12 cellular contexts compared by ENCODE assay signal in genomic region chr5:80837679-80838078, GRCh38.
A peak's percentile ranks its signal among the peaks of the same experiment; 100 is the strongest.
DNase-seq lines count a peak whose midpoint lies in the region; ATAC-seq and TF ChIP-seq lines count a peak whose summit lies in the region.
"Had no signal": no experiment of that assay in that cellular context is flagged by ENCODE, and none has a peak within 500 bp of the region (broad histone marks: within the 10 kb centered on the region; RNA-seq: fewer than 3 reads in every experiment).

No MANE protein-coding gene starts in this region.

- no peak overlapping the region for H3K27ac ChIP-seq in Panc1 (ENCODE audit: low read length)
- H3K27ac ChIP-seq in endodermal cell (ENCODE audit: low read depth, low read length), result no peak overlapping the region
- H3K27ac ChIP-seq: gastroesophageal sphincter, vagina had no signal

- H3K9me3 Mint-ChIP-seq in endodermal cell, result peaks cover 5% of the 10 kb centered on the region
- H3K9me3 Mint-ChIP-seq: HFFc6 had no signal

- DNase-seq in GM06990 (ENCODE audit: extremely low read depth, insufficient read length) (peak; percentile 32), Panc1 (ENCODE audit: low read depth, low spot score) (no peak), DMS114 treated with DMSO at 0.1 percent for 48 hours (lab: John Stamatoyannopoulos, UW; ENCODE audit: unreplicated experiment) (no peak), endodermal cell (no peak), H4 (ENCODE audit: low spot score) (no peak), ecto neural progenitor cell (ENCODE audit: low spot score) (no peak)
- DNase-seq: HFFc6, midbrain had no signal

- no peak overlapping the region for H3K9ac ChIP-seq in endodermal cell (ENCODE audit: extremely low read depth, low read length, poor library complexity, severe bottlenecking)

- H3K4me3 Mint-ChIP-seq in endodermal cell, result no peak overlapping the region
- H3K4me3 Mint-ChIP-seq: HFFc6 had no signal

- H3K36me3 ChIP-seq in GM06990 (ENCODE audit: control insufficient read depth, insufficient read depth, low read length) (no peaks in the 10 kb centered on the region), Panc1 (ENCODE audit: control insufficient read depth, insufficient read depth, low read length) (no peaks in the 10 kb centered on the region), endodermal cell (ENCODE audit: control insufficient read depth, insufficient read depth, low read length) (no peaks in the 10 kb centered on the region)
- H3K36me3 ChIP-seq: vagina had no signal

- POLR2A ChIA-PET in Panc1 (lab: Charles Lee), result no interaction called here

- H3K27ac Mint-ChIP-seq in endodermal cell, result no peak overlapping the region
- H3K27ac Mint-ChIP-seq: HFFc6 had no signal

- no peaks in the 10 kb centered on the region for H3K9me3 ChIP-seq in Panc1 (ENCODE audit: control insufficient read depth, insufficient read depth, low read depth, low read length)
- H3K9me3 ChIP-seq in endodermal cell (ENCODE audit: control insufficient read depth, low read length), result no peaks in the 10 kb centered on the region
- H3K9me3 ChIP-seq: gastroesophageal sphincter, vagina had no signal

- in situ Hi-C loops in Panc1 (cut with HindIII; ENCODE audit: low pct_unique_long_range_greater_than_20kb, low sequenced_read_pairs), result no loop called here

- no peak overlapping the region for H3K4me3 ChIP-seq in GM06990 (replicated peaks; ENCODE audit: low read depth, low read length)
- no peak overlapping the region for H3K4me3 ChIP-seq in Panc1 (ENCODE audit: low read depth in 2 of 2, low read length in 2 of 2)
- no peak overlapping the region for H3K4me3 ChIP-seq in endodermal cell (ENCODE audit: low read length)
- H3K4me3 ChIP-seq: gastroesophageal sphincter, vagina had no signal

- TF ChIP-seq CTCF in GM06990 (IDR thresholded peaks at IDR 0.05; ENCODE audit: insufficient read depth, low read length, poor library complexity, severe bottlenecking) (no peak), Panc1 (IDR thresholded peaks at IDR 0.05) (no peak), endodermal cell (conservative IDR thresholded peaks at IDR 0.05) (no peak)

- no peaks in the 10 kb centered on the region for H3K4me1 ChIP-seq in Panc1 (ENCODE audit: control insufficient read depth, insufficient read depth, low read length)
- peaks cover 4% of the 10 kb centered on the region for H3K4me1 ChIP-seq in endodermal cell (ENCODE audit: control insufficient read depth, insufficient read depth, low read length)
- H3K4me1 ChIP-seq: gastroesophageal sphincter, vagina had no signal

- H3K4me1 Mint-ChIP-seq in endodermal cell, result peaks cover 2% of the 10 kb centered on the region

- no peaks in the 10 kb centered on the region for H3K27me3 Mint-ChIP-seq in endodermal cell (ENCODE audit: insufficient read depth)

- no TSS peak for BruUV-seq in Panc1 (replicated peaks; lab: Mats Ljungman, UMichigan)

- H3K27me3 ChIP-seq in GM06990 (replicated peaks; ENCODE audit: control insufficient read depth, insufficient read depth, low read length) (no peaks in the 10 kb centered on the region), Panc1 (ENCODE audit: control insufficient read depth, insufficient read depth, low read length) (no peaks in the 10 kb centered on the region), endodermal cell (ENCODE audit: control insufficient read depth, insufficient read depth, low read length, poor library complexity, severe bottlenecking) (no peaks in the 10 kb centered on the region)
- H3K27me3 ChIP-seq: gastroesophageal sphincter, vagina had no signal

- ATAC-seq in GM19025 (IDR thresholded peaks at IDR 0.05; ENCODE audit: low read depth, unreplicated experiment) (peak; percentile 92), HG02798 (IDR thresholded peaks at IDR 0.05; ENCODE audit: poor library complexity, unreplicated experiment) (peak; percentile 91), Panc1 (0 out of 2 replicates have a peak, but pooled peaks have one; percentile 42)
- ATAC-seq: gastroesophageal sphincter had no signal

- peaks cover 5% of the 10 kb centered on the region for H3K36me3 Mint-ChIP-seq in endodermal cell (ENCODE audit: low read depth)

- CTCF ChIA-PET in Panc1 (lab: Charles Lee), result no interaction called here

- intact Hi-C loops in Panc1 (cut with micrococcal nuclease; ENCODE audit: unreplicated experiment), result no loop called here

Comparison
In these comparisons a context has a peak if more than half of its experiments do, and no peak if none do; other contexts are left out.
1. ATAC-seq: peak in every context shown above with its lines; median percentile 92 in GM19025; 91 in HG02798; 42 in Panc1.